Comparison of ENCODE assay signal across 8 cellular contexts in genomic region chr13:98484289-98485219, GRCh38.
DNase-seq lines count a peak whose midpoint lies in the region; ATAC-seq and TF ChIP-seq lines count a peak whose summit lies in the region.

No MANE protein-coding gene starts in this region.

- no peaks in the 10 kb centered on the region for H3K9me3 Mint-ChIP-seq in activated naive CD8-positive, alpha-beta T cell treated with anti-CD3 and anti-CD28 coated beads, Interleukin-2, amount 50 U/mL, for 24 hours

- in situ Hi-C loops in GM13977 (cut with MboI; ENCODE audit: low pct_unique_long_range_greater_than_20kb, low sequenced_read_pairs, unreplicated experiment), result no loop called here

- TF ChIP-seq CTCF in GM13977 (IDR thresholded peaks at IDR 0.05; ENCODE audit: extremely low read depth, insufficient read depth, missing control alignments), result no peak

- peaks cover 18% of the 10 kb centered on the region for H3K36me3 Mint-ChIP-seq in activated naive CD8-positive, alpha-beta T cell treated with anti-CD3 and anti-CD28 coated beads, Interleukin-2, amount 50 U/mL, for 24 hours (ENCODE audit: low read depth)

- H3K27ac Mint-ChIP-seq in activated naive CD8-positive, alpha-beta T cell treated with anti-CD3 and anti-CD28 coated beads, Interleukin-2, amount 50 U/mL, for 24 hours, result peak overlapping the region; percentile 61

- H3K36me3 ChIP-seq in SJSA1, result peaks cover 10% of the 10 kb centered on the region
- no peaks in the 10 kb centered on the region for H3K36me3 ChIP-seq in rectal smooth muscle tissue (ENCODE audit: control insufficient read depth, insufficient read depth, low read length)

- ATAC-seq in activated naive CD8-positive, alpha-beta T cell treated with anti-CD3 and anti-CD28 coated beads, Interleukin-2, amount 50 U/mL, for 24 hours, result peak; percentile 72
- peak; percentile 68 to 76 for ATAC-seq in left cardiac atrium

- H3K27me3 ChIP-seq in SJSA1 (replicated peaks) (no peaks in the 10 kb centered on the region), rectal smooth muscle tissue (ENCODE audit: control insufficient read depth, insufficient read depth, low read length) (no peaks in the 10 kb centered on the region)

- H3K4me1 ChIP-seq in SJSA1 (replicated peaks) (peaks cover 63% of the 10 kb centered on the region), rectal smooth muscle tissue (ENCODE audit: control insufficient read depth, insufficient read depth, low read length) (peaks cover 57% of the 10 kb centered on the region)

- intact Hi-C loops in left cardiac atrium (cut with DNase I), result no loop called here

- peak overlapping the region; percentile 47 for H3K9ac ChIP-seq in rectal smooth muscle tissue (ENCODE audit: low read length)

- H3K27me3 Mint-ChIP-seq in activated naive CD8-positive, alpha-beta T cell treated with anti-CD3 and anti-CD28 coated beads, Interleukin-2, amount 50 U/mL, for 24 hours, result no peaks in the 10 kb centered on the region

- DNase-seq in GM13977 (ENCODE audit: low spot score) (peak; percentile 69), HuH-7 (ENCODE audit: low spot score) (peak; percentile 55), SJSA1 (ENCODE audit: low read depth in 1 of 2, low spot score in 2 of 2) (peak; percentile 97 to 99), left cardiac atrium (peak; percentile 75), NCI-H2081 treated with DMSO at 0.1 percent for 48 hours (lab: John Stamatoyannopoulos, UW) (no peak), GM19240 (ENCODE audit: insufficient read length, low spot score) (no peak)
- DNase-seq in activated naive CD8-positive, alpha-beta T cell treated with anti-CD3 and anti-CD28 coated beads, Interleukin-2, amount 50 U/mL, for 24 hours, result peak; percentile 65

- peaks cover 92% of the 10 kb centered on the region for H3K4me1 Mint-ChIP-seq in activated naive CD8-positive, alpha-beta T cell treated with anti-CD3 and anti-CD28 coated beads, Interleukin-2, amount 50 U/mL, for 24 hours

- H3K4me3 Mint-ChIP-seq in activated naive CD8-positive, alpha-beta T cell treated with anti-CD3 and anti-CD28 coated beads, Interleukin-2, amount 50 U/mL, for 24 hours, result peak overlapping the region; percentile 22

- no peaks in the 10 kb centered on the region for H3K9me3 ChIP-seq in SJSA1 (replicated peaks)

- H3K4me3 ChIP-seq in SJSA1, result 0 out of 2 replicates have a peak overlapping the region, but pooled peaks have one; percentile 0
- peak overlapping the region; percentile 3 for H3K4me3 ChIP-seq in rectal smooth muscle tissue (ENCODE audit: low read length)

- H3K27ac ChIP-seq in SJSA1, result peak overlapping the region; percentile 71
- H3K27ac ChIP-seq in rectal smooth muscle tissue (ENCODE audit: low read depth, low read length), result peak overlapping the region; percentile 81

Comparison
In these comparisons a context has a peak if more than half of its experiments do, and no peak if none do; other contexts are left out.
1. DNase-seq: peak in GM13977 (single experiment), HuH-7 (single experiment), SJSA1 (2 of 2), activated naive CD8-positive, alpha-beta T cell treated with anti-CD3 and anti-CD28 coated beads, Interleukin-2, amount 50 U/mL, for 24 hours (single experiment) and left cardiac atrium (single experiment); none in NCI-H2081 treated with DMSO at 0.1 percent for 48 hours (single experiment) and GM19240 (single experiment).